ENCODE assay signal across 16 cellular contexts in genomic region chr3:16236856-16237393, GRCh38. TPM values are rescaled to one million over a fixed set of nuclear protein-coding genes. Genes with fewer than 3 reads are reported as not detected.
DNase-seq lines count a peak whose midpoint lies in the region; ATAC-seq, FAIRE-seq and TF ChIP-seq lines count a peak whose summit lies in the region.
"Had no signal": no experiment of that assay in that cellular context is flagged by ENCODE, and none has a peak within 500 bp of the region (broad histone marks: within the 10 kb centered on the region; RNA-seq: fewer than 3 reads in every experiment).

No MANE protein-coding gene starts in this region.

- ATAC-seq in esophagus mucosa = peak; percentile 41
- peak; percentile 80 for ATAC-seq in left ventricle myocardium superior
- peak; percentile 7 to 34 for ATAC-seq in upper lobe of left lung (ENCODE audit: low FRiP score in 2 of 2)
- ATAC-seq in HG02884 (IDR thresholded peaks at IDR 0.05; ENCODE audit: unreplicated experiment) = no peak
- ATAC-seq: PC-3 had no signal

- no peaks in the 10 kb centered on the region for H3K36me3 ChIP-seq in upper lobe of left lung
- H3K36me3 ChIP-seq in kidney (ENCODE audit: control insufficient read depth in 1 of 2, insufficient read depth in 2 of 2, low read length in 2 of 2) = no peaks in the 10 kb centered on the region
- H3K36me3 ChIP-seq: SJCRH30 had no signal

- H3K4me3 ChIP-seq in upper lobe of left lung (no peak overlapping the region), kidney (ENCODE audit: low read length in 2 of 2) (no peak overlapping the region)
- H3K4me3 ChIP-seq: SJCRH30 had no signal

- DNase-seq in astrocyte of the hippocampus (ENCODE audit: low read depth, low spot score) (peak; percentile 67), left ventricle myocardium superior (no peak), upper lobe of left lung (no peak), kidney (no peak), cortex of kidney (lab: John Stamatoyannopoulos, UW) (no peak)
- DNase-seq: DMS79, GOT3, MV-4-11, NCI-H1694 treated with DMSO at 0.1 percent for 48 hours, NCI-H2227 treated with DMSO at 0.1 percent for 48 hours, NCI-H82, PC-3, RPMI8226, SJCRH30 had no signal

- WGBS in upper lobe of left lung, 2 donors = 76 to 89% methylated on average over 3 of the region's 3 CpGs

- H3K27me3 ChIP-seq in upper lobe of left lung = no peaks in the 10 kb centered on the region
- H3K27me3 ChIP-seq: SJCRH30 had no signal

- H3K27ac ChIP-seq in upper lobe of left lung (no peak overlapping the region), kidney (ENCODE audit: low read depth in 2 of 2, low read length in 2 of 2) (no peak overlapping the region)
- H3K27ac ChIP-seq: SJCRH30 had no signal

- H3K9me3 ChIP-seq in upper lobe of left lung (no peaks in the 10 kb centered on the region), kidney (ENCODE audit: control insufficient read depth in 1 of 2, low read length in 2 of 2) (no peaks in the 10 kb centered on the region)
- H3K9me3 ChIP-seq: SJCRH30 had no signal

- TF ChIP-seq CTCF in upper lobe of left lung (IDR thresholded peaks at IDR 0.05) = no peak
- no peak for TF ChIP-seq CTCF in kidney (IDR thresholded peaks at IDR 0.05; ENCODE audit: borderline replicate concordance, extremely low read depth, insufficient read depth)

- no peak overlapping the region for H3K9ac ChIP-seq in kidney (ENCODE audit: low read length in 2 of 2)

- TF ChIP-seq POLR2A in upper lobe of left lung (IDR thresholded peaks at IDR 0.05) = no peak

- no peak for FAIRE-seq in kidney (lab: Jason Lieb, UNC)

- intact Hi-C loops in left ventricle myocardium superior (cut with micrococcal nuclease) = no loop called here
- intact Hi-C loops in kidney (cut with DNase I) = no loop called here

- no peak for TF ChIP-seq EP300 in upper lobe of left lung (IDR thresholded peaks at IDR 0.05)

- H3K4me1 ChIP-seq in upper lobe of left lung = peaks cover 0 to 10% (median 4%) of the 10 kb centered on the region in 4 donors
- H3K4me1 ChIP-seq in kidney (ENCODE audit: control insufficient read depth in 1 of 2, insufficient read depth in 1 of 2, low read depth in 1 of 2, low read length in 2 of 2) = no peaks in the 10 kb centered on the region
- H3K4me1 ChIP-seq: SJCRH30 had no signal

RNA-seq across cellular contexts. Expression of gene DPH3, which starts 27.8 kb away (rescaled TPM):
- total RNA-seq in esophagus mucosa (12.2 TPM), left ventricle myocardium superior (18.2 TPM), upper lobe of left lung (10 to 100 TPM in 4 of 6 donors, 1 to 10 TPM in 2; 7.3 to 33.1 (median 21.3) TPM), kidney (19.3 TPM)
- polyA plus RNA-seq in kidney (ENCODE audit: insufficient read depth, low read depth, low replicate concordance) = 16.3 TPM

RNA-seq across cellular contexts. Expression of gene OXNAD1, which starts 28.1 kb away (rescaled TPM):
- 11.0 TPM for total RNA-seq in esophagus mucosa
- total RNA-seq in left ventricle myocardium superior = 15.4 TPM
- 10 to 100 TPM in 5 of 6 donors, 1 to 10 TPM in 1; 7.2 to 20.9 (median 11.0) TPM for total RNA-seq in upper lobe of left lung
- 17.3 TPM for total RNA-seq in kidney
- 12.7 TPM for polyA plus RNA-seq in kidney (ENCODE audit: insufficient read depth, low read depth, low replicate concordance)
